8 cellular contexts compared by ENCODE assay signal in genomic region chr10:5434017-5434753, GRCh38. TPM values are rescaled to one million over a fixed set of nuclear protein-coding genes. Genes with fewer than 3 reads are reported as not detected.
DNase-seq lines count a peak whose midpoint lies in the region; ATAC-seq and TF ChIP-seq lines count a peak whose summit lies in the region.

No MANE protein-coding gene starts in this region.

- no peak for TF ChIP-seq CTCF in Calu3 (IDR thresholded peaks at IDR 0.05; ENCODE audit: unreplicated experiment)
- peak in 5 of 7 experiments; percentile 42 to 74 (median 65) for TF ChIP-seq CTCF in stomach (IDR thresholded peaks at IDR 0.05)

- no peaks in the 10 kb centered on the region for H3K27me3 Mint-ChIP-seq in Calu3 (ENCODE audit: unreplicated experiment)

- H3K36me3 ChIP-seq in stomach = peaks cover 0 to 15% (median 9%) of the 10 kb centered on the region in 4 donors

- 35 to 47% (median 37%) methylated on average over 3 of the region's 3 CpGs for WGBS in stomach, 5 donors

- TF ChIP-seq POLR2A in stomach (IDR thresholded peaks at IDR 0.05) = no peak

- CTCF ChIA-PET in Calu3 (lab: Charles Lee) = interaction anchor here (0.7 to 2.2 kb wide), 9 partner anchors 8 to 619 kb away, joined by 3 to 16 read pairs (median 3); no protein-coding TSS in a partner anchor

- DNase-seq in Calu3 (peak; percentile 41), NCI-H146 (lab: John Stamatoyannopoulos, UW) (peak; percentile 39), amniotic stem cell (lab: John Stamatoyannopoulos, UW) (peak; percentile 31), hepatic stellate cell (ENCODE audit: low spot score) (peak; percentile 41), stomach (no peak), posterior vena cava (ENCODE audit: low spot score) (no peak)
- DNase-seq in activated naive CD4-positive, alpha-beta T cell treated with anti-CD3 and anti-CD28 coated beads, Interleukin-2, amount 50 U/mL, for 16 hours = no peak

- no peak overlapping the region for H3K4me3 Mint-ChIP-seq in Calu3 (ENCODE audit: low read depth, unreplicated experiment)

- H3K4me1 ChIP-seq in stomach = peaks cover 4 to 51% (median 25%) of the 10 kb centered on the region in 4 donors

- H3K27ac Mint-ChIP-seq in Calu3 (ENCODE audit: unreplicated experiment) = peak overlapping the region; percentile 22

- no peak overlapping the region for H3K4me3 ChIP-seq in stomach

- no peak for TF ChIP-seq EP300 in stomach (IDR thresholded peaks at IDR 0.05)

- peak overlapping the region; percentile 12 to 57 (median 40) for H3K27ac ChIP-seq in stomach

- no peaks in the 10 kb centered on the region for H3K9me3 Mint-ChIP-seq in Calu3 (ENCODE audit: low read depth, unreplicated experiment)

- intact Hi-C loops in Calu3 (cut with micrococcal nuclease; ENCODE audit: unreplicated experiment) = loop anchor here (1.0 to 10.0 kb wide), 5 partner anchors 52 to 619 kb away; no protein-coding TSS in a partner anchor
- intact Hi-C loops in stomach (cut with DNase I; ENCODE audit: low total_unique reads) = loop anchor here (10.0 kb wide), 1 partner anchor 431 kb away; no protein-coding TSS in a partner anchor
- intact Hi-C loops in posterior vena cava (cut with DNase I) = no loop called here

- no TSS peak for BruUV-seq in Calu3 (replicated peaks; lab: Mats Ljungman, UMichigan)

- peaks cover 10% of the 10 kb centered on the region for H3K36me3 Mint-ChIP-seq in Calu3 (ENCODE audit: insufficient read depth, unreplicated experiment)

- peaks cover 27% of the 10 kb centered on the region for H3K4me1 Mint-ChIP-seq in Calu3 (ENCODE audit: low read depth, unreplicated experiment)

- no peaks in the 10 kb centered on the region for H3K27me3 ChIP-seq in stomach

- H3K9me3 ChIP-seq in stomach = no peaks in the 10 kb centered on the region

- peak; percentile 77 for ATAC-seq in GM19395 (IDR thresholded peaks at IDR 0.05; ENCODE audit: unreplicated experiment)

RNA-seq across cellular contexts. Expression of gene NET1, which starts 21.8 kb away (rescaled TPM):
- total RNA-seq in Calu3 (2022) = 147 and 154 TPM in 2 replicates
- 100 to 1,000 TPM in 1 of 5 donors, 10 to 100 TPM in 4; 60.0 to 246 (median 83.4) TPM for total RNA-seq in stomach
- 100 to 1,000 TPM in 1 of 3 donors, 10 to 100 TPM in 2; 50.2 to 122 (median 89.6) TPM for polyA plus RNA-seq in stomach
- total RNA-seq in posterior vena cava = 100 to 1,000 TPM in 1 of 2 donors, 10 to 100 TPM in 1; 99.3 to 113 TPM

RNA-seq across cellular contexts. Expression of gene TUBAL3, which starts 29.6 kb away (rescaled TPM):
- total RNA-seq in Calu3 (2022) (not detected in 2 replicates), stomach (10 to 100 TPM in 1 of 5 donors, 1 to 10 TPM in 1, not detected in 3; 1.7 to 11.3 TPM), posterior vena cava (not detected)
- under 1 TPM in 2 of 3 donors, not detected in 1; 0.13 to 0.19 TPM for polyA plus RNA-seq in stomach

Comparison
In these comparisons a context has a peak if more than half of its experiments do, and no peak if none do; other contexts are left out.
1. DNase-seq: peak in Calu3 (single experiment), NCI-H146 (single experiment), amniotic stem cell (single experiment) and hepatic stellate cell (single experiment); none in stomach (single experiment), activated naive CD4-positive, alpha-beta T cell treated with anti-CD3 and anti-CD28 coated beads, Interleukin-2, amount 50 U/mL, for 16 hours (single experiment) and posterior vena cava (single experiment).
2. intact Hi-C loops: an anchor here in Calu3 (1.0 to 10.0 kb wide) and stomach (10.0 kb wide); none called in posterior vena cava.